ENCODE assay signal across 11 cellular contexts in genomic region chr3:8712045-8712870, GRCh38. TPM values are rescaled to one million over a fixed set of nuclear protein-coding genes. Genes with fewer than 3 reads are reported as not detected.
DNase-seq lines count a peak whose midpoint lies in the region; ATAC-seq and TF ChIP-seq lines count a peak whose summit lies in the region.
"Had no signal": no experiment of that assay in that cellular context is flagged by ENCODE, and none has a peak within 500 bp of the region (broad histone marks: within the 10 kb centered on the region; RNA-seq: fewer than 3 reads in every experiment).

No MANE protein-coding gene starts in this region.

- peak; percentile 86 for DNase-seq in GM03348 (ENCODE audit: low spot score)
- DNase-seq in NCI-H1694 treated with DMSO at 0.1 percent for 48 hours (lab: John Stamatoyannopoulos, UW), result peak; percentile 11
- peak; percentile 79 for DNase-seq in osteoblast (ENCODE audit: insufficient read length, low spot score, missing footprints)
- DNase-seq in CD14-positive monocyte (ENCODE audit: low spot score), result no peak
- no peak for DNase-seq in T-helper 1 cell
- DNase-seq: naive B cell, NCI-H82 had no signal

- ATAC-seq in HG03342 (IDR thresholded peaks at IDR 0.05; ENCODE audit: unreplicated experiment) (no peak), HG03280 (IDR thresholded peaks at IDR 0.05; ENCODE audit: unreplicated experiment) (no peak)

- no peak overlapping the region for H2AFZ ChIP-seq in osteoblast (ENCODE audit: low read length)

- TF ChIP-seq CTCF in brain (conservative IDR thresholded peaks at IDR 0.05) (no peak), osteoblast (IDR thresholded peaks at IDR 0.05; ENCODE audit: extremely low read depth, low read depth, low read length) (no peak), CD14-positive monocyte (IDR thresholded peaks at IDR 0.05) (no peak)

- no peaks in the 10 kb centered on the region for H3K9me3 ChIP-seq in osteoblast (ENCODE audit: low read depth, low read length)

- peaks cover 5% of the 10 kb centered on the region for H3K27me3 Mint-ChIP-seq in brain
- H3K27me3 Mint-ChIP-seq in CD14-positive monocyte (ENCODE audit: low read depth in 3 of 3), result peaks cover 2 to 4% (median 3%) of the 10 kb centered on the region in 3 donors
- H3K27me3 Mint-ChIP-seq: dendritic cell treated with granulocyte-macrophage colony-stimulating factor and Interleukin-4, amounts not matched to agents 40 ng/mL and 50 ng/mL, for 4 days had no signal

- peaks cover 4 to 10% (median 5%) of the 10 kb centered on the region in 5 experiments for H3K9me3 Mint-ChIP-seq in brain
- H3K9me3 Mint-ChIP-seq in CD14-positive monocyte, result peaks cover 2 to 8% (median 7%) of the 10 kb centered on the region in 7 donors

- no peaks in the 10 kb centered on the region for H4K20me1 ChIP-seq in osteoblast (ENCODE audit: insufficient read depth, low read length)

- peak overlapping the region; percentile 57 for H3K4me2 ChIP-seq in osteoblast (ENCODE audit: insufficient read depth, low read length)

- no peaks in the 10 kb centered on the region for H3K27me3 ChIP-seq in osteoblast (ENCODE audit: insufficient read depth, low read length)

- H3K27ac ChIP-seq in osteoblast (ENCODE audit: low read depth, low read length), result no peak overlapping the region

- no peaks in the 10 kb centered on the region for H3K36me3 ChIP-seq in osteoblast (ENCODE audit: insufficient read depth, low read length)

- H3K4me1 Mint-ChIP-seq in brain (peaks cover 47% of the 10 kb centered on the region), CD14-positive monocyte (no peaks in the 10 kb centered on the region)

- intact Hi-C loops in CD14-positive monocyte (cut with micrococcal nuclease), result no loop called here

- H3K4me1 ChIP-seq in osteoblast (ENCODE audit: insufficient read depth, low read length), result peaks cover 8% of the 10 kb centered on the region

- H3K79me2 ChIP-seq in osteoblast (ENCODE audit: insufficient read depth, low read length), result no peaks in the 10 kb centered on the region

- peak overlapping the region in 3 of 5 experiments; percentile 75 to 90 (median 85) for H3K27ac Mint-ChIP-seq in brain
- peak overlapping the region in 1 of 7 donors; percentile 9 for H3K27ac Mint-ChIP-seq in CD14-positive monocyte
- H3K27ac Mint-ChIP-seq: dendritic cell treated with granulocyte-macrophage colony-stimulating factor and Interleukin-4, amounts not matched to agents 40 ng/mL and 50 ng/mL, for 4 days had no signal

- H3K36me3 Mint-ChIP-seq in brain (no peaks in the 10 kb centered on the region), CD14-positive monocyte (no peaks in the 10 kb centered on the region)
- H3K36me3 Mint-ChIP-seq: naive B cell had no signal

- H3K4me3 ChIP-seq in osteoblast (ENCODE audit: insufficient read depth, low read length), result peak overlapping the region; percentile 8

- H3K4me3 Mint-ChIP-seq in brain, result peak overlapping the region in 1 of 5 experiments; percentile 16
- no peak overlapping the region for H3K4me3 Mint-ChIP-seq in CD14-positive monocyte
- H3K4me3 Mint-ChIP-seq: dendritic cell treated with granulocyte-macrophage colony-stimulating factor and Interleukin-4, amounts not matched to agents 40 ng/mL and 50 ng/mL, for 4 days had no signal

RNA-seq across cellular contexts. Expression of gene CAV3, which starts 21.3 kb away (rescaled TPM):
- not detected for polyA plus RNA-seq in brain (ENCODE audit: insufficient read depth, low read depth, low replicate concordance)
- total RNA-seq in osteoblast, result not detected in 2 replicates
- not detected for polyA plus RNA-seq in CD14-positive monocyte

RNA-seq across cellular contexts. Expression of gene OXTR, which starts 57.2 kb away (rescaled TPM):
- polyA plus RNA-seq in brain (ENCODE audit: insufficient read depth, low read depth, low replicate concordance) (0.42 TPM), CD14-positive monocyte (under 1 TPM in 1 of 2 donors, not detected in 1; 0.07 TPM)
- total RNA-seq in osteoblast, result 2.5 and 6.2 TPM in 2 replicates

Comparison
In these comparisons a context has a peak if more than half of its experiments do, and no peak if none do; other contexts are left out.
1. DNase-seq: peak in GM03348 (single experiment), NCI-H1694 treated with DMSO at 0.1 percent for 48 hours (single experiment) and osteoblast (single experiment); none in CD14-positive monocyte (single experiment) and T-helper 1 cell (0 of 5).